13 cellular contexts compared by ENCODE assay signal in genomic region chr3:146308682-146309081, GRCh38. TPM values are rescaled to one million over a fixed set of nuclear protein-coding genes. Genes with fewer than 3 reads are reported as not detected.
A peak's percentile ranks its signal among the peaks of the same experiment; 100 is the strongest.
DNase-seq lines count a peak whose midpoint lies in the region; ATAC-seq and TF ChIP-seq lines count a peak whose summit lies in the region.
"Had no signal": no experiment of that assay in that cellular context is flagged by ENCODE, and none has a peak within 500 bp of the region (broad histone marks: within the 10 kb centered on the region; RNA-seq: fewer than 3 reads in every experiment).

No MANE protein-coding gene starts in this region.

- H3K9ac ChIP-seq in GM23248 (0 out of 2 replicates have a peak overlapping the region, but pooled peaks have one; percentile 16), skeletal muscle tissue (ENCODE audit: low read depth in 1 of 3, low read length in 3 of 3) (no peak overlapping the region), MM.1S (ENCODE audit: low read length) (no peak overlapping the region; the same call in 1 of the 2 replicates)

- H3K9me2 ChIP-seq in GM23248 (ENCODE audit: insufficient read depth): no peaks in the 10 kb centered on the region
- H3K9me2 ChIP-seq in MM.1S (replicated peaks; ENCODE audit: insufficient read depth, low read length): no peaks in the 10 kb centered on the region

- H2AFZ ChIP-seq in GM23248: peak overlapping the region; percentile 43
- H2AFZ ChIP-seq in MM.1S (ENCODE audit: low read length): no peak overlapping the region

- intact Hi-C loops in left cardiac atrium (cut with DNase I): no loop called here

- H3K79me2 ChIP-seq in GM23248 (ENCODE audit: insufficient read depth) (no peaks in the 10 kb centered on the region), MM.1S (ENCODE audit: low read length) (no peaks in the 10 kb centered on the region)

- no peaks in the 10 kb centered on the region for H3K36me3 ChIP-seq in GM23248 (ENCODE audit: low read depth)
- H3K36me3 ChIP-seq in skeletal muscle tissue (ENCODE audit: control insufficient read depth in 3 of 3, insufficient read depth in 3 of 3, low read length in 3 of 3): no peaks in the 10 kb centered on the region
- H3K36me3 ChIP-seq in MM.1S (replicated peaks; ENCODE audit: insufficient read depth, low read length): no peaks in the 10 kb centered on the region

- CTCF ChIA-PET in activated naive CD4-positive, alpha-beta T cell treated with anti-CD3 and anti-CD28 coated beads, Interleukin-2, amount 10 ng/mL, durations not matched to agents 7 days and 5 days (lab: Charles Lee): no interaction called here

- H3K27ac ChIP-seq in GM23248 (peak overlapping the region; percentile 74), skeletal muscle tissue (ENCODE audit: low read depth, low read length) (peak overlapping the region; percentile 66), MM.1S (ENCODE audit: low read length) (no peak overlapping the region)

- no peak overlapping the region for H3K4me3 Mint-ChIP-seq in activated naive CD4-positive, alpha-beta T cell treated with anti-CD3 and anti-CD28 coated beads, Interleukin-2, amount 10 ng/mL, durations not matched to agents 7 days and 5 days
- no peak overlapping the region for H3K4me3 Mint-ChIP-seq in stimulated activated naive CD8-positive, alpha-beta T cell treated with anti-CD3 and anti-CD28 coated beads, Interleukin-15, amount 100 ng/mL, for 72 hours
- H3K4me3 Mint-ChIP-seq: activated naive CD4-positive, alpha-beta T cell treated with anti-CD3 and anti-CD28 coated beads for 36 hours; H9 had no signal

- in situ Hi-C loops in GM23248 (cut with MboI): no loop called here
- in situ Hi-C loops in astrocyte of the cerebellum (cut with HindIII; ENCODE audit: low sequenced_read_pairs): no loop called here

- H3K27me3 Mint-ChIP-seq in activated naive CD4-positive, alpha-beta T cell treated with anti-CD3 and anti-CD28 coated beads, Interleukin-2, amount 10 ng/mL, durations not matched to agents 7 days and 5 days: no peaks in the 10 kb centered on the region
- no peaks in the 10 kb centered on the region for H3K27me3 Mint-ChIP-seq in stimulated activated naive CD8-positive, alpha-beta T cell treated with anti-CD3 and anti-CD28 coated beads, Interleukin-15, amount 100 ng/mL, for 72 hours

- H3K9me3 ChIP-seq in GM23248 (ENCODE audit: low read depth) (no peaks in the 10 kb centered on the region), skeletal muscle tissue (ENCODE audit: control insufficient read depth in 3 of 3, low read length in 3 of 3) (peaks cover 0 to 4% (median 0%) of the 10 kb centered on the region in 3 donors), MM.1S (replicated peaks; ENCODE audit: insufficient read depth, low read length) (no peaks in the 10 kb centered on the region)

- no peaks in the 10 kb centered on the region for H3K36me3 Mint-ChIP-seq in activated naive CD4-positive, alpha-beta T cell treated with anti-CD3 and anti-CD28 coated beads, Interleukin-2, amount 10 ng/mL, durations not matched to agents 7 days and 5 days

- peak; percentile 78 to 87 for ATAC-seq in left cardiac atrium
- no peak for ATAC-seq in stimulated activated naive CD8-positive, alpha-beta T cell treated with anti-CD3 and anti-CD28 coated beads, Interleukin-15, amount 100 ng/mL, for 72 hours
- ATAC-seq: Panc1 had no signal

- peak; percentile 70 for DNase-seq in GM23248
- DNase-seq in astrocyte of the cerebellum (ENCODE audit: low read depth): peak; percentile 66
- DNase-seq in left cardiac atrium: no peak
- no peak for DNase-seq in MM.1S
- no peak for DNase-seq in activated naive CD4-positive, alpha-beta T cell treated with anti-CD3 and anti-CD28 coated beads, Interleukin-2, amount 10 ng/mL, durations not matched to agents 7 days and 5 days
- no peak for DNase-seq in SIG-M5 (lab: John Stamatoyannopoulos, UW)
- no peak for DNase-seq in stimulated activated naive CD8-positive, alpha-beta T cell treated with anti-CD3 and anti-CD28 coated beads, Interleukin-15, amount 100 ng/mL, for 72 hours
- DNase-seq: activated CD4-positive, alpha-beta T cell treated with anti-CD3 and anti-CD28 coated beads for 4 hours; activated naive CD4-positive, alpha-beta T cell treated with anti-CD3 and anti-CD28 coated beads for 36 hours; H9; NCI-H187 treated with DMSO at 0.1 percent for 48 hours had no signal

- 32 to 33% methylated on average over 3 of the region's 3 CpGs for WGBS in GM23248 (ENCODE audit: low coverage in 1 of 2, low lambda C conversion rate in 2 of 2, missing lambda C conversion rate in 2 of 2), 2 experiments

- no peaks in the 10 kb centered on the region for H3K27me3 ChIP-seq in GM23248 (replicated peaks; ENCODE audit: insufficient read depth)
- H3K27me3 ChIP-seq in skeletal muscle tissue (ENCODE audit: control insufficient read depth in 3 of 3, insufficient read depth in 3 of 3, low read length in 3 of 3): no peaks in the 10 kb centered on the region
- no peaks in the 10 kb centered on the region for H3K27me3 ChIP-seq in MM.1S (replicated peaks; ENCODE audit: insufficient read depth, low read length)

- peak overlapping the region; percentile 69 for H3K4me2 ChIP-seq in GM23248 (ENCODE audit: unreplicated experiment)
- no peak overlapping the region for H3K4me2 ChIP-seq in MM.1S (ENCODE audit: low read depth, low read length)

- H3K4me3 ChIP-seq in GM23248 (peak overlapping the region; percentile 40), astrocyte of the cerebellum (ENCODE audit: low read depth, low read length) (no peak overlapping the region), skeletal muscle tissue (ENCODE audit: low read length in 3 of 3) (no peak overlapping the region), MM.1S (ENCODE audit: low read length) (no peak overlapping the region)

- H3K4me1 ChIP-seq in GM23248 (ENCODE audit: insufficient read depth) (peaks cover 42% of the 10 kb centered on the region), skeletal muscle tissue (ENCODE audit: control insufficient read depth in 3 of 3, insufficient read depth in 3 of 3, low read length in 3 of 3) (no peaks in the 10 kb centered on the region), MM.1S (ENCODE audit: low read length) (no peaks in the 10 kb centered on the region)

- H3K4me1 Mint-ChIP-seq in activated naive CD4-positive, alpha-beta T cell treated with anti-CD3 and anti-CD28 coated beads, Interleukin-2, amount 10 ng/mL, durations not matched to agents 7 days and 5 days: no peaks in the 10 kb centered on the region
- H3K4me1 Mint-ChIP-seq in stimulated activated naive CD8-positive, alpha-beta T cell treated with anti-CD3 and anti-CD28 coated beads, Interleukin-15, amount 100 ng/mL, for 72 hours: no peaks in the 10 kb centered on the region
- H3K4me1 Mint-ChIP-seq: H9 had no signal

- H3F3A ChIP-seq in GM23248 (ENCODE audit: insufficient read depth) (peaks cover 28% of the 10 kb centered on the region), MM.1S (ENCODE audit: insufficient read depth, low read length) (no peaks in the 10 kb centered on the region)

- no peaks in the 10 kb centered on the region for H4K20me1 ChIP-seq in GM23248 (ENCODE audit: insufficient read depth)
- no peaks in the 10 kb centered on the region for H4K20me1 ChIP-seq in MM.1S (ENCODE audit: insufficient read depth, low read length)

- TF ChIP-seq CTCF in astrocyte of the cerebellum (IDR thresholded peaks at IDR 0.05; ENCODE audit: low read depth, low read length, missing control alignments) (no peak), MM.1S (IDR thresholded peaks at IDR 0.05; ENCODE audit: low read length) (no peak)

- no peak overlapping the region for H3K27ac Mint-ChIP-seq in activated naive CD4-positive, alpha-beta T cell treated with anti-CD3 and anti-CD28 coated beads, Interleukin-2, amount 10 ng/mL, durations not matched to agents 7 days and 5 days
- no peak overlapping the region for H3K27ac Mint-ChIP-seq in stimulated activated naive CD8-positive, alpha-beta T cell treated with anti-CD3 and anti-CD28 coated beads, Interleukin-15, amount 100 ng/mL, for 72 hours
- H3K27ac Mint-ChIP-seq: activated naive CD4-positive, alpha-beta T cell treated with anti-CD3 and anti-CD28 coated beads for 36 hours; H9 had no signal

- H3K9me3 Mint-ChIP-seq in activated naive CD4-positive, alpha-beta T cell treated with anti-CD3 and anti-CD28 coated beads, Interleukin-2, amount 10 ng/mL, durations not matched to agents 7 days and 5 days: no peaks in the 10 kb centered on the region
- H3K9me3 Mint-ChIP-seq in stimulated activated naive CD8-positive, alpha-beta T cell treated with anti-CD3 and anti-CD28 coated beads, Interleukin-15, amount 100 ng/mL, for 72 hours: peaks cover 5 to 8% of the 10 kb centered on the region in 2 donors

RNA-seq across cellular contexts. Expression of gene PLSCR4, which starts 57.8 kb away (rescaled TPM):
- total RNA-seq in GM23248 (2014; rRNA removed; shearing (Covaris generic)): 51.2 and 63.4 TPM in 2 replicates
- polyA plus RNA-seq in GM23248 (2016; fragmentation: Nextera tagmentation; extraction: Ambion mirVana): 38.2 and 40.3 TPM in 2 replicates
- total RNA-seq in left cardiac atrium (10 to 100 TPM; 27.9 to 37.6 TPM), skeletal muscle tissue (21.9 TPM)
- total RNA-seq: activated naive CD4-positive, alpha-beta T cell treated with anti-CD3 and anti-CD28 coated beads for 36 hours had no signal

Comparison
In these comparisons a context has a peak if more than half of its experiments do, and no peak if none do; other contexts are left out.
1. DNase-seq: peak in GM23248 (single experiment) and astrocyte of the cerebellum (single experiment); none in left cardiac atrium (single experiment), MM.1S (single experiment), activated naive CD4-positive, alpha-beta T cell treated with anti-CD3 and anti-CD28 coated beads, Interleukin-2, amount 10 ng/mL, durations not matched to agents 7 days and 5 days (single experiment), SIG-M5 (single experiment) and stimulated activated naive CD8-positive, alpha-beta T cell treated with anti-CD3 and anti-CD28 coated beads, Interleukin-15, amount 100 ng/mL, for 72 hours (0 of 2).